Comparison of ENCODE assay signal across 8 cellular contexts in the genomic region with DNA sequence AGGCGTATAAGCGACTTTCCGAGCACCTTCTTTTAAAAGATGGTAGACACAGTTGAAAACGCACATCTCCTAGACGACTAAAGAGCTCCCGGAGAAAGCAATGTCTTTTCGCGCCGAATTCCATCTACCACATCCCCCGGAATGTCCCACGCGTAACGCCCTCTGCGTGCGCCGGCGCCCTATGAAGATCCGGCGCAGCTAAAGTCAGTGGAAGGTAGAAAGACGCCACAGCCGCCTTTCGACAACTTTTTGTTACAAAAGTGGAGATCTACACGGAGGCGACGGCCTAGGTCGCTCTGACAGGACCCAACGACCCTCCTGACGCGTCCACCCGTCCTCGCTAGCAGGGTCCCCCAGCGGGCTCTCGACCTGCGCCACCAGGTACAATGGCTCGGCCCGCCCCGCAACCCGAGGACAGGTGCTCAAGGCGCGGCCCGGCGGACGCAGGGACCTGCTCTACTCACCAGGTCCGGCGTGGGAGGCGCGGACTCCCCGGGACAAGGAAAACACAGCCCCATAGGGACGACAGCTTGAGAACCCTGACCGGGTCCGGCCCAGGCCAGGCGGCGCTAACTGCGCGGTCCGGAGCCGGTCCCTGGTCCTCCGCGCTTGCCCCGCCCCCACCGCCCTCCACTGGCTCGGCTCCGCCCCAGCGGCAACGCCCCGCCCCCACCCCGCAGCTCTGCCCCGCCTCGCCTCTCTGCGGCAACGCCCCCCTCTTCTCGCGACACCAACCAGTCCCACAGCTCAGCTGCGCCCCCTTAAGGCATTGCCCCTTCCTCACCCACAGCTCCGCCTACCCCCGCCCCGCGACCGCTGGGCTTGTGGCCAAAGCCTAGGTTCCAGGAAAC. TPM values are rescaled to one million over a fixed set of nuclear protein-coding genes. Genes with fewer than 3 reads are reported as not detected.
DNase-seq lines count a peak whose midpoint lies in the region; ATAC-seq and TF ChIP-seq lines count a peak whose summit lies in the region.

A gene with protein sequence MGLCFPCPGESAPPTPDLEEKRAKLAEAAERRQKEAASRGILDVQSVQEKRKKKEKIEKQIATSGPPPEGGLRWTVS (minus strand): TSS at position 571 of the 851 bp plus-strand sequence. CDS start 53 bp downstream, at position 518.

- H3K27me3 ChIP-seq in upper lobe of right lung = no peaks in the 10 kb centered on the region

- peak; percentile 92 for ATAC-seq in HG02678 (IDR thresholded peaks at IDR 0.05; ENCODE audit: unreplicated experiment)
- peak; percentile 99 to 100 for ATAC-seq in left cardiac atrium
- ATAC-seq in upper lobe of right lung = peak; percentile 100

- peaks cover 17% of the 10 kb centered on the region for H3K36me3 ChIP-seq in upper lobe of right lung

- peak within 1 kb of the TSS; percentile 89 for H3K27ac ChIP-seq in upper lobe of right lung

- peak; percentile 90 for TF ChIP-seq CTCF in GM12875 (IDR thresholded peaks at IDR 0.05; ENCODE audit: borderline replicate concordance, insufficient read depth, low read depth, low read length)
- TF ChIP-seq CTCF in upper lobe of right lung (IDR thresholded peaks at IDR 0.05) = peak; percentile 64

- DNase-seq in NCI-H1417 treated with DMSO at 0.1 percent for 48 hours (lab: John Stamatoyannopoulos, UW) = peak; percentile 66
- DNase-seq in amniotic stem cell (lab: John Stamatoyannopoulos, UW) = peak; percentile 76
- DNase-seq in left cardiac atrium = peak; percentile 95
- DNase-seq in posterior vena cava (ENCODE audit: low spot score) = peak; percentile 97
- DNase-seq in upper lobe of right lung = peak; percentile 98

- no peaks in the 10 kb centered on the region for H3K9me3 ChIP-seq in upper lobe of right lung

- intact Hi-C loops in T-helper 1 cell treated with Interleukin-12 subunit alpha and Interleukin-12 subunit beta and Interleukin-4 antibody, amounts not matched to agents 30 ng/mL and 1 ng/mL, for 36 hours (cut with micrococcal nuclease) = loop anchor here (1.0 to 2.0 kb wide), 4 partner anchors 43 to 495 kb away; a partner anchor contains a TSS
- intact Hi-C loops in left cardiac atrium (cut with DNase I) = no loop called here
- intact Hi-C loops in posterior vena cava (cut with DNase I) = no loop called here
- intact Hi-C loops in upper lobe of right lung (cut with DNase I) = no loop called here

- H3K4me1 ChIP-seq in upper lobe of right lung = no peaks in the 10 kb centered on the region

- H3K4me3 ChIP-seq in GM12875 (ENCODE audit: low read depth, low read length) (peak within 1 kb of the TSS; percentile 67), upper lobe of right lung (peak within 1 kb of the TSS; percentile 81)

RNA-seq across cellular contexts. Expression of the gene that starts here (rescaled TPM):
- total RNA-seq in T-helper 1 cell treated with Interleukin-12 subunit alpha and Interleukin-12 subunit beta and Interleukin-4 antibody, amounts not matched to agents 30 ng/mL and 1 ng/mL, for 36 hours = 34.2 and 37.1 TPM in 2 replicates
- total RNA-seq in left cardiac atrium (10 to 100 TPM; 25.4 to 26.7 TPM), posterior vena cava (10 to 100 TPM; 12.9 to 13.5 TPM), upper lobe of right lung (35.6 TPM)

Comparison
In these comparisons a context has a peak if more than half of its experiments do, and no peak if none do; other contexts are left out.
1. Peak in every context shown above with its lines: DNase-seq, ATAC-seq, H3K4me3 ChIP-seq and H3K27ac ChIP-seq.